ENCODE assay signal across 16 cellular contexts in genomic region chr2:72090781-72091482, GRCh38. TPM values are rescaled to one million over a fixed set of nuclear protein-coding genes. Genes with fewer than 3 reads are reported as not detected.
DNase-seq lines count a peak whose midpoint lies in the region; ATAC-seq, FAIRE-seq and TF ChIP-seq lines count a peak whose summit lies in the region.
"Had no signal": no experiment of that assay in that cellular context is flagged by ENCODE, and none has a peak within 500 bp of the region (broad histone marks: within the 10 kb centered on the region; RNA-seq: fewer than 3 reads in every experiment).

No MANE protein-coding gene starts in this region.

- in situ Hi-C loops in K562 (cut with MboI): no loop called here

- no peaks in the 10 kb centered on the region for H3K79me2 ChIP-seq in K562 (ENCODE audit: control insufficient read depth, insufficient read depth, low read length)

- H3K9me3 ChIP-seq in K562 (replicated peaks; ENCODE audit: control insufficient read depth, insufficient read depth, low read depth, low read length) (no peaks in the 10 kb centered on the region), spleen (no peaks in the 10 kb centered on the region), kidney (ENCODE audit: control insufficient read depth in 1 of 2, low read length in 2 of 2) (no peaks in the 10 kb centered on the region)
- H3K9me3 ChIP-seq: BE2C had no signal

- 7% methylated on average over 4 of the region's 4 CpGs for WGBS in K562 (ENCODE audit: insufficient coverage, low coverage, missing lambda C conversion rate)
- WGBS in spleen, 5 donors: 87 to 94% (median 89%) methylated on average over 3 to 4 of the region's 4 CpGs

- no peaks in the 10 kb centered on the region; a peak in 3 of 5 replicates for H3K4me1 ChIP-seq in K562 (replicated peaks in 1 of 2; ENCODE audit: control insufficient read depth in 2 of 2, insufficient read depth in 2 of 2, low read length in 2 of 2)
- no peaks in the 10 kb centered on the region for H3K4me1 ChIP-seq in spleen
- no peaks in the 10 kb centered on the region for H3K4me1 ChIP-seq in kidney (ENCODE audit: control insufficient read depth in 1 of 2, insufficient read depth in 1 of 2, low read depth in 1 of 2, low read length in 2 of 2)
- H3K4me1 ChIP-seq: A549, BE2C had no signal

- no peak for TF ChIP-seq EP300 in K562 (IDR thresholded peaks at IDR 0.05; ENCODE audit: low read length)

- H3K9me1 ChIP-seq in K562 (ENCODE audit: control insufficient read depth, insufficient read depth, low read length): no peaks in the 10 kb centered on the region

- TF ChIP-seq POLR2A in K562 (conservative IDR thresholded peaks at IDR 0.05): no peak
- no peak for TF ChIP-seq POLR2A in spleen (IDR thresholded peaks at IDR 0.05)

- CTCF ChIA-PET in K562 (lab: Yijun Ruan, JAX; ENCODE audit: low intra/inter-chr PET ratio): no interaction called here

- H2AFZ ChIP-seq in K562 (ENCODE audit: low read depth, low read length): no peak overlapping the region
- H2AFZ ChIP-seq: GM23248 had no signal

- TF ChIP-seq RAD21 in K562 (CRISPR knock-in tag; conservative IDR thresholded peaks at IDR 0.05 in 1 of 2, IDR thresholded peaks at IDR 0.05 in 1 of 2): no peak

- TF ChIP-seq CTCF in K562 (IDR thresholded peaks at IDR 0.05 in 2 of 3, conservative IDR thresholded peaks at IDR 0.05 in 1 of 3; ENCODE audit: insufficient read depth in 2 of 3, low read depth in 1 of 3, low read length in 3 of 3) (no peak), spleen (IDR thresholded peaks at IDR 0.05 in 8 of 11, conservative IDR thresholded peaks at IDR 0.05 in 3 of 11) (no peak), kidney (IDR thresholded peaks at IDR 0.05; ENCODE audit: borderline replicate concordance, extremely low read depth, insufficient read depth) (no peak)

- H3K4me2 ChIP-seq in K562 (ENCODE audit: insufficient read depth, low read length): no peak overlapping the region
- H3K4me2 ChIP-seq: A549 had no signal

- ATAC-seq in K562: no peak
- ATAC-seq in GM19467 (IDR thresholded peaks at IDR 0.05; ENCODE audit: unreplicated experiment): no peak
- no peak for ATAC-seq in HG02571 (IDR thresholded peaks at IDR 0.05; ENCODE audit: unreplicated experiment)
- ATAC-seq: A549 had no signal

- DNase-seq in DMS 273 treated with DMSO at 0.1 percent for 48 hours (lab: John Stamatoyannopoulos, UW) (peak; percentile 14), K562 (ENCODE audit: extremely low read depth in 1 of 4, low spot score in 3 of 4) (no peak), islet precursor cell (peak; percentile 32), spleen (peak; percentile 44), T-helper 9 cell (no peak), kidney (no peak)
- DNase-seq: BE2C; CD4-positive, alpha-beta memory T cell; GF-D8; GM23248 had no signal

- no peak overlapping the region for H3K9ac ChIP-seq in K562 (ENCODE audit: insufficient read depth in 1 of 2, low read depth in 2 of 2, low read length in 2 of 2)
- no peak overlapping the region for H3K9ac ChIP-seq in kidney (ENCODE audit: low read length in 2 of 2)
- H3K9ac ChIP-seq: GM23248 had no signal

- no peaks in the 10 kb centered on the region for H4K20me1 ChIP-seq in K562 (replicated peaks; ENCODE audit: control insufficient read depth, insufficient read depth, low read length)

- POLR2A ChIA-PET in K562 (lab: Yijun Ruan, JAX): interaction anchor here (1.0 kb wide), 1 partner anchor 17 kb away, joined by 3 read pairs; no protein-coding TSS in a partner anchor

- BruUV-seq in K562 (replicated peaks; lab: Mats Ljungman, UMichigan): no TSS peak

- H3K4me3 ChIP-seq in K562: no peak overlapping the region
- no peak overlapping the region for H3K4me3 ChIP-seq in spleen
- H3K4me3 ChIP-seq in kidney (ENCODE audit: low read length in 2 of 2): no peak overlapping the region
- H3K4me3 ChIP-seq: A549, GM23248 had no signal

- intact Hi-C loops in K562 (cut with micrococcal nuclease) (no loop called here), spleen (cut with DNase I; ENCODE audit: low total_unique reads) (no loop called here), kidney (cut with DNase I) (no loop called here)

- no peak for FAIRE-seq in K562 (lab: Jason Lieb, UNC)
- no peak for FAIRE-seq in kidney (lab: Jason Lieb, UNC)
- FAIRE-seq: A549, H54 had no signal

- H3K27me3 ChIP-seq in K562 (ENCODE audit: control insufficient read depth in 2 of 2, insufficient read depth in 2 of 2, low read length in 2 of 2) (peaks cover 0 to 4% of the 10 kb centered on the region in 2 experiments; a peak in 3 of 5 replicates), spleen (replicated peaks in 1 of 7) (peaks cover 0 to 4% (median 0%) of the 10 kb centered on the region in 7 donors)
- H3K27me3 ChIP-seq: BE2C had no signal

- no peaks in the 10 kb centered on the region for H3K36me3 ChIP-seq in K562 (ENCODE audit: control insufficient read depth, insufficient read depth, low read length)
- no peaks in the 10 kb centered on the region for H3K36me3 ChIP-seq in spleen
- H3K36me3 ChIP-seq in kidney (ENCODE audit: control insufficient read depth in 1 of 2, insufficient read depth in 2 of 2, low read length in 2 of 2): no peaks in the 10 kb centered on the region
- H3K36me3 ChIP-seq: BE2C had no signal

- H3K27ac ChIP-seq in K562 (ENCODE audit: extremely low read depth, low read depth, low read length) (no peak overlapping the region), spleen (no peak overlapping the region), kidney (ENCODE audit: low read depth in 2 of 2, low read length in 2 of 2) (no peak overlapping the region)
- H3K27ac ChIP-seq: A549, C4-2B, GM23248 had no signal

TF ChIP-seq in K562, 482 proteins besides CTCF, POLR2A, EP300 and RAD21:
- TF ChIP-seq ZFP1 (CRISPR knock-in tag; IDR thresholded peaks at IDR 0.05) (no peak), ZNF212 (CRISPR knock-in tag; IDR thresholded peaks at IDR 0.05) (no peak), CHD1 (IDR thresholded peaks at IDR 0.05; ENCODE audit: low read length) (no peak), TOE1 (IDR thresholded peaks at IDR 0.05; ENCODE audit: borderline replicate concordance) (no peak), TOE1 (CRISPR knock-in tag; IDR thresholded peaks at IDR 0.05; ENCODE audit: borderline replicate concordance, low read depth) (no peak), RBFOX2 (IDR thresholded peaks at IDR 0.05; ENCODE audit: low read depth, low read length) (no peak), ZNF584 (CRISPR knock-in tag; IDR thresholded peaks at IDR 0.05; ENCODE audit: low read depth) (0 out of 2 replicates have a peak, but pooled peaks have one; percentile 47)
TF ChIP-seq in K562: peak in this region for 1.

RNA-seq across cellular contexts. Expression of gene CYP26B1, which starts 56.7 kb away (rescaled TPM):
- total RNA-seq in K562 (2011; cell fraction: chromatin; rRNA removed; ENCODE audit: low replicate concordance): 0.09 TPM in 1 of 2 replicates, not detected in the other
- not detected in 2 replicates for total RNA-seq in K562 (2011; cell fraction: nucleolus; rRNA removed)
- not detected in 2 replicates for total RNA-seq in K562 (2011; cell fraction: nucleoplasm; rRNA removed)
- not detected in 2 replicates for total RNA-seq in K562 (2014; rRNA removed)
- total RNA-seq in K562 (2014; rRNA removed; fragmentation: Illumina TruSeq; extraction: Trizol): not detected in 2 replicates
- not detected in 2 replicates for total RNA-seq in K562 (2015; rRNA removed; fragmentation: Illumina TruSeq; extraction: Trizol)
- total RNA-seq in K562 (2021): 0.13 and 0.36 TPM in 2 replicates
- polyA plus RNA-seq in K562 (2011; rRNA removed): 0.01 TPM in 1 of 2 replicates, not detected in the other
- 0.07 TPM in 1 of 2 replicates, not detected in the other for polyA plus RNA-seq in K562 (2011; cell fraction: cytosol; rRNA removed)
- 0.07 TPM in 1 of 2 replicates, not detected in the other for polyA plus RNA-seq in K562 (2011; cell fraction: nucleus; rRNA removed)
- 0.05 TPM in 1 of 2 replicates, not detected in the other for polyA plus RNA-seq in K562 (2012)
- 0.04 and 0.30 TPM in 2 replicates for polyA plus RNA-seq in K562 (2014; fragmentation: Illumina TruSeq; extraction: Trizol)
- polyA plus RNA-seq in K562 (2014; fragmentation: Nextera tagmentation; extraction: Ambion mirVana): not detected
- not detected in 2 replicates for polyA plus RNA-seq in K562 (2014; rRNA removed)
- polyA minus RNA-seq in K562 (2011; rRNA and poly(A)+ RNA removed): 0.04 TPM in 1 of 2 replicates, not detected in the other
- polyA minus RNA-seq in K562 (2011; cell fraction: cytosol; rRNA and poly(A)+ RNA removed): not detected in 2 replicates
- not detected in 2 replicates for polyA minus RNA-seq in K562 (2011; cell fraction: nucleus; rRNA and poly(A)+ RNA removed)
- total RNA-seq in spleen: 10 to 100 TPM in 3 of 7 donors, 1 to 10 TPM in 4; 2.3 to 11.4 (median 6.7) TPM
- polyA plus RNA-seq in spleen: 1 to 10 TPM in 2 of 3 donors, under 1 TPM in 1; 0.87 to 2.1 (median 1.5) TPM
- total RNA-seq in kidney: 2.5 TPM
- 3.1 TPM for polyA plus RNA-seq in kidney (ENCODE audit: insufficient read depth, low read depth, low replicate concordance)
- total RNA-seq: CD4-positive, alpha-beta memory T cell had no signal
- polyA plus RNA-seq: CD4-positive, alpha-beta memory T cell; IgD-negative memory B cell had no signal

Comparison
In these comparisons a context has a peak if more than half of its experiments do, and no peak if none do; other contexts are left out.
1. DNase-seq: peak in DMS 273 treated with DMSO at 0.1 percent for 48 hours (single experiment), islet precursor cell (single experiment) and spleen (single experiment); none in K562 (0 of 4), T-helper 9 cell (single experiment) and kidney (single experiment).